Comparison of ENCODE assay signal across 1 cellular context in the genomic region with DNA sequence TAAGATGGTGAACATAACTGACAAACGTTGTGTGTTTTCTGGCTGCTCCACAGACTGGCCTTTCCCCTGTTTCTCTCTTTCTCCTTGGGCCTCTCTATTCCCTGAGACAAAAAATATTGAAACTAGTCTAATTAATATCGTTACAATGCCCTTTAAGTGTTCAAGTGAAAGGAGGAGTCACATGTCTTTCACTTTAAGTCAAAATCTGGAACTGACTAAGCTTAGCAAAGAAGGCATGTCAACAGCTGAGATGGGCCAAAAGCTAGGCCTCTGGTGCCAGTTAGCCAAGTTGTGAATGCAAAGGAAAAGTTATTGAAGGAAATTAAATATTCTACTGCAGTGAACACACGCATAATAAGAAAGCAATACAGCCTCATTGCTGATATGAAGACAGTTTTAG.
TF ChIP-seq lines count a peak whose summit lies in the region.

No MANE protein-coding gene starts in this region.

TF ChIP-seq in GM12878, 131 proteins besides CTCF, POLR2A, EP300 and RAD21 (continued from another document):
- no peak for TF ChIP-seq MXI1 (IDR thresholded peaks at IDR 0.05; ENCODE audit: low read depth, low read length)
- no peak for TF ChIP-seq RELB (IDR thresholded peaks at IDR 0.05; ENCODE audit: low read depth)
- TF ChIP-seq PAX8 (IDR thresholded peaks at IDR 0.05): no peak
- no peak for TF ChIP-seq ZNF384 (IDR thresholded peaks at IDR 0.05; ENCODE audit: borderline replicate concordance, low read depth, low read length)
- TF ChIP-seq, protein P1, sequence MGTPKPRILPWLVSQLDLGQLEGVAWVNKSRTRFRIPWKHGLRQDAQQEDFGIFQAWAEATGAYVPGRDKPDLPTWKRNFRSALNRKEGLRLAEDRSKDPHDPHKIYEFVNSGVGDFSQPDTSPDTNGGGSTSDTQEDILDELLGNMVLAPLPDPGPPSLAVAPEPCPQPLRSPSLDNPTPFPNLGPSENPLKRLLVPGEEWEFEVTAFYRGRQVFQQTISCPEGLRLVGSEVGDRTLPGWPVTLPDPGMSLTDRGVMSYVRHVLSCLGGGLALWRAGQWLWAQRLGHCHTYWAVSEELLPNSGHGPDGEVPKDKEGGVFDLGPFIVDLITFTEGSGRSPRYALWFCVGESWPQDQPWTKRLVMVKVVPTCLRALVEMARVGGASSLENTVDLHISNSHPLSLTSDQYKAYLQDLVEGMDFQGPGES (IDR thresholded peaks at IDR 0.05): no peak
- TF ChIP-seq SMARCA5 (IDR thresholded peaks at IDR 0.05): no peak
- TF ChIP-seq SRF (IDR thresholded peaks at IDR 0.05; ENCODE audit: low read depth in 2 of 2, low read length in 2 of 2): no peak
- TF ChIP-seq SMAD5 (IDR thresholded peaks at IDR 0.05; ENCODE audit: low read depth): no peak
- TF ChIP-seq JUNB (IDR thresholded peaks at IDR 0.05): peak; percentile 71
- TF ChIP-seq, protein P2, sequence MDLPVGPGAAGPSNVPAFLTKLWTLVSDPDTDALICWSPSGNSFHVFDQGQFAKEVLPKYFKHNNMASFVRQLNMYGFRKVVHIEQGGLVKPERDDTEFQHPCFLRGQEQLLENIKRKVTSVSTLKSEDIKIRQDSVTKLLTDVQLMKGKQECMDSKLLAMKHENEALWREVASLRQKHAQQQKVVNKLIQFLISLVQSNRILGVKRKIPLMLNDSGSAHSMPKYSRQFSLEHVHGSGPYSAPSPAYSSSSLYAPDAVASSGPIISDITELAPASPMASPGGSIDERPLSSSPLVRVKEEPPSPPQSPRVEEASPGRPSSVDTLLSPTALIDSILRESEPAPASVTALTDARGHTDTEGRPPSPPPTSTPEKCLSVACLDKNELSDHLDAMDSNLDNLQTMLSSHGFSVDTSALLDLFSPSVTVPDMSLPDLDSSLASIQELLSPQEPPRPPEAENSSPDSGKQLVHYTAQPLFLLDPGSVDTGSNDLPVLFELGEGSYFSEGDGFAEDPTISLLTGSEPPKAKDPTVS (IDR thresholded peaks at IDR 0.05; ENCODE audit: low read depth, low read length): no peak
- peak in 1 of 2 experiments; percentile 17; a peak in 1 of 4 replicates for TF ChIP-seq BHLHE40 (IDR thresholded peaks at IDR 0.05; ENCODE audit: borderline replicate concordance in 1 of 2, low read depth in 2 of 2, low read length in 1 of 2)
- no peak for TF ChIP-seq ATF3 (IDR thresholded peaks at IDR 0.05; ENCODE audit: borderline replicate concordance, extremely low read depth, low read depth, low read length)
- TF ChIP-seq IKZF1 (conservative IDR thresholded peaks at IDR 0.05): no peak
- no peak for TF ChIP-seq ZZZ3 (IDR thresholded peaks at IDR 0.05; ENCODE audit: control insufficient read depth, insufficient read length, low read depth)
- no peak for TF ChIP-seq HDAC6 (IDR thresholded peaks at IDR 0.05; ENCODE audit: unreplicated experiment)
- TF ChIP-seq KDM1A (IDR thresholded peaks at IDR 0.05; ENCODE audit: borderline replicate concordance): no peak
- TF ChIP-seq RAD51 (IDR thresholded peaks at IDR 0.05): peak; percentile 44; the same call in 1 of the 2 replicates
- TF ChIP-seq IRF4 (IDR thresholded peaks at IDR 0.05; ENCODE audit: low read depth, low read length): 0 out of 2 replicates have a peak, but pooled peaks have one; percentile 47
- peak; percentile 27; the same call in 1 of the 2 replicates for TF ChIP-seq MTA2 (IDR thresholded peaks at IDR 0.05; ENCODE audit: low read depth)
- TF ChIP-seq TARDBP (IDR thresholded peaks at IDR 0.05; ENCODE audit: borderline replicate concordance): no peak
- TF ChIP-seq NR2C2 (IDR thresholded peaks at IDR 0.05; ENCODE audit: borderline replicate concordance, control insufficient read depth, insufficient read length, low read depth): no peak
- no peak for TF ChIP-seq BCL3 (IDR thresholded peaks at IDR 0.05; ENCODE audit: borderline replicate concordance, insufficient read depth, low read depth, low read length, poor library complexity, severe bottlenecking)
- TF ChIP-seq RFX5 (IDR thresholded peaks at IDR 0.05; ENCODE audit: low read depth, low read length): no peak
- TF ChIP-seq, protein P3, sequence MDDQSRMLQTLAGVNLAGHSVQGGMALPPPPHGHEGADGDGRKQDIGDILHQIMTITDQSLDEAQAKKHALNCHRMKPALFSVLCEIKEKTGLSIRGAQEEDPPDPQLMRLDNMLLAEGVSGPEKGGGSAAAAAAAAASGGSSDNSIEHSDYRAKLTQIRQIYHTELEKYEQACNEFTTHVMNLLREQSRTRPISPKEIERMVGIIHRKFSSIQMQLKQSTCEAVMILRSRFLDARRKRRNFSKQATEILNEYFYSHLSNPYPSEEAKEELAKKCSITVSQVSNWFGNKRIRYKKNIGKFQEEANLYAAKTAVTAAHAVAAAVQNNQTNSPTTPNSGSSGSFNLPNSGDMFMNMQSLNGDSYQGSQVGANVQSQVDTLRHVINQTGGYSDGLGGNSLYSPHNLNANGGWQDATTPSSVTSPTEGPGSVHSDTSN (IDR thresholded peaks at IDR 0.05; ENCODE audit: insufficient replicate concordance, low read depth, low read length): no peak
- no peak for TF ChIP-seq ZNF207 (IDR thresholded peaks at IDR 0.05; ENCODE audit: borderline replicate concordance)
- no peak for TF ChIP-seq NR2F1 (conservative IDR thresholded peaks at IDR 0.05)
- no peak for TF ChIP-seq ATF2 (IDR thresholded peaks at IDR 0.05; ENCODE audit: low read length)
- TF ChIP-seq STAT3 (IDR thresholded peaks at IDR 0.05; ENCODE audit: low read depth, low read length): no peak
- TF ChIP-seq EZH2 (IDR thresholded peaks at IDR 0.05; ENCODE audit: borderline replicate concordance, control insufficient read depth, low read depth, low read length): no peak
- no peak for TF ChIP-seq ZBTB33 (IDR thresholded peaks at IDR 0.05)
- 0 out of 4 replicates have a peak, but pooled peaks have one; percentile 23 to 27 for TF ChIP-seq IKZF2 (IDR thresholded peaks at IDR 0.05)
- no peak for TF ChIP-seq GABPA (IDR thresholded peaks at IDR 0.05; ENCODE audit: low read depth)
- TF ChIP-seq, protein P4, sequence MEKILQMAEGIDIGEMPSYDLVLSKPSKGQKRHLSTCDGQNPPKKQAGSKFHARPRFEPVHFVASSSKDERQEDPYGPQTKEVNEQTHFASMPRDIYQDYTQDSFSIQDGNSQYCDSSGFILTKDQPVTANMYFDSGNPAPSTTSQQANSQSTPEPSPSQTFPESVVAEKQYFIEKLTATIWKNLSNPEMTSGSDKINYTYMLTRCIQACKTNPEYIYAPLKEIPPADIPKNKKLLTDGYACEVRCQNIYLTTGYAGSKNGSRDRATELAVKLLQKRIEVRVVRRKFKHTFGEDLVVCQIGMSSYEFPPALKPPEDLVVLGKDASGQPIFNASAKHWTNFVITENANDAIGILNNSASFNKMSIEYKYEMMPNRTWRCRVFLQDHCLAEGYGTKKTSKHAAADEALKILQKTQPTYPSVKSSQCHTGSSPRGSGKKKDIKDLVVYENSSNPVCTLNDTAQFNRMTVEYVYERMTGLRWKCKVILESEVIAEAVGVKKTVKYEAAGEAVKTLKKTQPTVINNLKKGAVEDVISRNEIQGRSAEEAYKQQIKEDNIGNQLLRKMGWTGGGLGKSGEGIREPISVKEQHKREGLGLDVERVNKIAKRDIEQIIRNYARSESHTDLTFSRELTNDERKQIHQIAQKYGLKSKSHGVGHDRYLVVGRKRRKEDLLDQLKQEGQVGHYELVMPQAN (conservative IDR thresholded peaks at IDR 0.05): no peak
